Comparison of ENCODE assay signal across 25 cellular contexts in genomic region chr11:46736615-46737014, GRCh38. TPM values are rescaled to one million over a fixed set of nuclear protein-coding genes. Genes with fewer than 3 reads are reported as not detected.
A peak's percentile ranks its signal among the peaks of the same experiment; 100 is the strongest.
DNase-seq lines count a peak whose midpoint lies in the region; ATAC-seq and TF ChIP-seq lines count a peak whose summit lies in the region.
"Had no signal": no experiment of that assay in that cellular context is flagged by ENCODE, and none has a peak within 500 bp of the region (broad histone marks: within the 10 kb centered on the region; RNA-seq: fewer than 3 reads in every experiment).

No MANE protein-coding gene starts in this region.

- H3K36me3 Mint-ChIP-seq in stimulated activated naive B cell treated with anti-CD40 and anti-IgM and Interleukin-4, amounts not matched to agents 10 μg/mL and 1 μg/mL and 100 μg/mL, for 72 hours, result peaks cover 17 to 34% of the 10 kb centered on the region in 2 donors
- H3K36me3 Mint-ChIP-seq in activated CD4-positive, alpha-beta T cell treated with anti-CD3 and anti-CD28 coated beads, Interleukin-2, amount 10 ng/mL, durations not matched to agents 7 days and 5 days (ENCODE audit: low read depth), result peaks cover 6% of the 10 kb centered on the region

- no peaks in the 10 kb centered on the region for H3K4me1 Mint-ChIP-seq in stimulated activated naive B cell treated with anti-CD40 and anti-IgM and Interleukin-4, amounts not matched to agents 10 μg/mL and 1 μg/mL and 100 μg/mL, for 72 hours
- no peaks in the 10 kb centered on the region for H3K4me1 Mint-ChIP-seq in activated CD4-positive, alpha-beta T cell treated with anti-CD3 and anti-CD28 coated beads, Interleukin-2, amount 10 ng/mL, durations not matched to agents 7 days and 5 days
- H3K4me1 Mint-ChIP-seq: CD4-positive, CD25-positive, alpha-beta regulatory T cell; naive B cell had no signal

- H3K9me3 Mint-ChIP-seq in stimulated activated naive B cell treated with anti-CD40 and anti-IgM and Interleukin-4, amounts not matched to agents 10 μg/mL and 1 μg/mL and 100 μg/mL, for 72 hours, result no peaks in the 10 kb centered on the region
- H3K9me3 Mint-ChIP-seq in activated CD4-positive, alpha-beta T cell treated with anti-CD3 and anti-CD28 coated beads, Interleukin-2, amount 10 ng/mL, durations not matched to agents 7 days and 5 days, result no peaks in the 10 kb centered on the region
- H3K9me3 Mint-ChIP-seq: activated CD8-positive, alpha-beta T cell treated with anti-CD3 and anti-CD28 coated beads for 36 hours; naive B cell had no signal

- intact Hi-C loops in Panc1 (cut with micrococcal nuclease; ENCODE audit: unreplicated experiment) (no loop called here), left colon (cut with DNase I, micrococcal nuclease) (no loop called here), ovary (cut with DNase I) (no loop called here), sigmoid colon (cut with DNase I) (no loop called here)

- H3K4me3 Mint-ChIP-seq in stimulated activated naive B cell treated with anti-CD40 and anti-IgM and Interleukin-4, amounts not matched to agents 10 μg/mL and 1 μg/mL and 100 μg/mL, for 72 hours, result no peak overlapping the region
- no peak overlapping the region for H3K4me3 Mint-ChIP-seq in activated CD4-positive, alpha-beta T cell treated with anti-CD3 and anti-CD28 coated beads, Interleukin-2, amount 10 ng/mL, durations not matched to agents 7 days and 5 days
- H3K4me3 Mint-ChIP-seq: activated CD8-positive, alpha-beta T cell treated with anti-CD3 and anti-CD28 coated beads for 36 hours; activated naive CD8-positive, alpha-beta T cell; CD4-positive, CD25-positive, alpha-beta regulatory T cell; naive B cell had no signal

- 44 to 52% (median 50%) methylated on average over 5 of the region's 5 CpGs for WGBS in ovary, 3 donors
- 11 to 47% methylated on average over 5 of the region's 5 CpGs for WGBS in sigmoid colon, 2 donors

- ATAC-seq in Panc1, result peak; percentile 37; the same call in 1 of the 2 replicates
- peak; percentile 73 for ATAC-seq in left colon
- ATAC-seq in stimulated activated naive B cell treated with anti-CD40 and anti-IgM and Interleukin-4, amounts not matched to agents 10 μg/mL and 1 μg/mL and 100 μg/mL, for 72 hours (replicated peaks), result no peak
- ATAC-seq: activated CD8-positive, alpha-beta T cell treated with anti-CD3 and anti-CD28 coated beads for 36 hours had no signal

- POLR2A ChIA-PET in Panc1 (lab: Charles Lee), result no interaction called here
- POLR2A ChIA-PET in activated CD4-positive, alpha-beta T cell treated with anti-CD3 and anti-CD28 coated beads, Interleukin-2, amount 10 ng/mL, durations not matched to agents 7 days and 5 days (lab: Charles Lee), result no interaction called here

- H3K27ac Mint-ChIP-seq in stimulated activated naive B cell treated with anti-CD40 and anti-IgM and Interleukin-4, amounts not matched to agents 10 μg/mL and 1 μg/mL and 100 μg/mL, for 72 hours, result peak overlapping the region; percentile 44
- no peak overlapping the region for H3K27ac Mint-ChIP-seq in activated CD4-positive, alpha-beta T cell treated with anti-CD3 and anti-CD28 coated beads, Interleukin-2, amount 10 ng/mL, durations not matched to agents 7 days and 5 days
- H3K27ac Mint-ChIP-seq: activated CD8-positive, alpha-beta T cell treated with anti-CD3 and anti-CD28 coated beads for 36 hours; activated naive CD8-positive, alpha-beta T cell; CD4-positive, CD25-positive, alpha-beta regulatory T cell had no signal

- H3K27me3 ChIP-seq in Panc1 (ENCODE audit: control insufficient read depth, insufficient read depth, low read length) (no peaks in the 10 kb centered on the region), ovary (no peaks in the 10 kb centered on the region), sigmoid colon (no peaks in the 10 kb centered on the region)
- H3K27me3 ChIP-seq: ascending aorta, MG63, upper lobe of left lung had no signal

- H3K4me1 ChIP-seq in Panc1 (ENCODE audit: control insufficient read depth, insufficient read depth, low read length) (no peaks in the 10 kb centered on the region), ovary (ENCODE audit: insufficient read depth) (peaks cover 1% of the 10 kb centered on the region), sigmoid colon (no peaks in the 10 kb centered on the region)
- H3K4me1 ChIP-seq: ascending aorta, left ventricle myocardium inferior, upper lobe of left lung had no signal

- no TSS peak for BruUV-seq in Panc1 (replicated peaks; lab: Mats Ljungman, UMichigan)

- H3K4me3 ChIP-seq in Panc1 (ENCODE audit: low read depth in 2 of 2, low read length in 2 of 2) (no peak overlapping the region), ovary (no peak overlapping the region), sigmoid colon (no peak overlapping the region)
- H3K4me3 ChIP-seq: ascending aorta, left ventricle myocardium inferior, MG63, SK-N-MC, upper lobe of left lung had no signal

- peak; percentile 35 for DNase-seq in GM04503 (ENCODE audit: low read depth)
- no peak for DNase-seq in Panc1 (ENCODE audit: low read depth, low spot score)
- no peak for DNase-seq in left colon
- DNase-seq in stimulated activated naive B cell treated with anti-CD40 and anti-IgM and Interleukin-4, amounts not matched to agents 10 μg/mL and 1 μg/mL and 100 μg/mL, for 72 hours, result no peak
- DNase-seq in ovary, result no peak
- no peak for DNase-seq in sigmoid colon
- no peak for DNase-seq in activated CD4-positive, alpha-beta T cell treated with anti-CD3 and anti-CD28 coated beads, Interleukin-2, amount 10 ng/mL, durations not matched to agents 7 days and 5 days
- DNase-seq: activated CD4-positive, CD25-positive, alpha-beta regulatory T cell treated with anti-CD3 and anti-CD28 coated beads, Interleukin-2, amount 50 U/mL, for 72 hours; activated CD8-positive, alpha-beta T cell treated with anti-CD3 and anti-CD28 coated beads for 36 hours; CD4-positive, CD25-positive, alpha-beta regulatory T cell; left ventricle myocardium inferior; MG63; naive B cell; NCI-H2081 treated with DMSO at 0.1 percent for 48 hours; NCI-H446; NCI-H774; T-helper 2 cell; upper lobe of left lung had no signal

- H3K36me3 ChIP-seq in Panc1 (ENCODE audit: control insufficient read depth, insufficient read depth, low read length) (no peaks in the 10 kb centered on the region), ovary (no peaks in the 10 kb centered on the region), sigmoid colon (peaks cover 0 to 9% (median 7%) of the 10 kb centered on the region in 4 donors)

- in situ Hi-C loops in Panc1 (cut with HindIII; ENCODE audit: low pct_unique_long_range_greater_than_20kb, low sequenced_read_pairs), result no loop called here

- H3K27ac ChIP-seq in Panc1 (ENCODE audit: low read length) (no peak overlapping the region), ovary (no peak overlapping the region), sigmoid colon (no peak overlapping the region)
- H3K27ac ChIP-seq: left ventricle myocardium inferior, SK-N-MC, upper lobe of left lung had no signal

- TF ChIP-seq EP300 in ovary (IDR thresholded peaks at IDR 0.05) (no peak), sigmoid colon (IDR thresholded peaks at IDR 0.05) (no peak)

- TF ChIP-seq POLR2A in ovary (IDR thresholded peaks at IDR 0.05), result no peak
- TF ChIP-seq POLR2A in sigmoid colon (IDR thresholded peaks at IDR 0.05), result no peak

- TF ChIP-seq CTCF in Panc1 (IDR thresholded peaks at IDR 0.05), result no peak
- TF ChIP-seq CTCF in ovary (IDR thresholded peaks at IDR 0.05), result no peak
- TF ChIP-seq CTCF in sigmoid colon (IDR thresholded peaks at IDR 0.05), result no peak

- CTCF ChIA-PET in Panc1 (lab: Charles Lee), result interaction anchor here (0.6 kb wide), 1 partner anchor 245 kb away, joined by 4 read pairs; no protein-coding TSS in a partner anchor
- CTCF ChIA-PET in activated CD4-positive, alpha-beta T cell treated with anti-CD3 and anti-CD28 coated beads, Interleukin-2, amount 10 ng/mL, durations not matched to agents 7 days and 5 days (lab: Charles Lee), result no interaction called here

- H3K9me3 ChIP-seq in Panc1 (ENCODE audit: control insufficient read depth, insufficient read depth, low read depth, low read length), result no peaks in the 10 kb centered on the region
- no peaks in the 10 kb centered on the region for H3K9me3 ChIP-seq in ovary
- no peaks in the 10 kb centered on the region for H3K9me3 ChIP-seq in sigmoid colon
- H3K9me3 ChIP-seq: ascending aorta, left ventricle myocardium inferior, MG63, upper lobe of left lung had no signal

- H3K27me3 Mint-ChIP-seq in stimulated activated naive B cell treated with anti-CD40 and anti-IgM and Interleukin-4, amounts not matched to agents 10 μg/mL and 1 μg/mL and 100 μg/mL, for 72 hours, result no peaks in the 10 kb centered on the region
- H3K27me3 Mint-ChIP-seq in activated CD4-positive, alpha-beta T cell treated with anti-CD3 and anti-CD28 coated beads, Interleukin-2, amount 10 ng/mL, durations not matched to agents 7 days and 5 days, result no peaks in the 10 kb centered on the region
- H3K27me3 Mint-ChIP-seq: activated CD8-positive, alpha-beta T cell treated with anti-CD3 and anti-CD28 coated beads for 36 hours; activated naive CD8-positive, alpha-beta T cell; CD4-positive, CD25-positive, alpha-beta regulatory T cell; naive B cell had no signal

RNA-seq across cellular contexts. Expression of gene F2, which starts 17.6 kb away (rescaled TPM):
- 0.64 TPM for total RNA-seq in Panc1 (2021; ENCODE audit: unreplicated experiment)
- 0.12 TPM for polyA plus RNA-seq in Panc1 (2012; ENCODE audit: insufficient read length)
- total RNA-seq in left colon, result not detected
- total RNA-seq in ovary, result under 1 TPM in 4 of 7 donors, not detected in 3; 0.12 to 1.00 (median 0.37) TPM
- polyA plus RNA-seq in ovary, result under 1 TPM; 0.10 to 0.30 TPM
- under 1 TPM in 1 of 4 donors, not detected in 3; 0.28 TPM for total RNA-seq in sigmoid colon
- under 1 TPM in 2 of 3 donors, not detected in 1; 0.13 to 0.46 TPM for polyA plus RNA-seq in sigmoid colon
- under 1 TPM in 1 of 2 experiments, not detected in 1; 0.15 TPM for total RNA-seq in activated CD4-positive, alpha-beta T cell treated with anti-CD3 and anti-CD28 coated beads, Interleukin-2, amount 10 ng/mL, durations not matched to agents 7 days and 5 days
- total RNA-seq: activated CD8-positive, alpha-beta T cell treated with anti-CD3 and anti-CD28 coated beads for 36 hours; cardiac septum; CD4-positive, CD25-positive, alpha-beta regulatory T cell; H1; left ventricle myocardium inferior; mesenteric fat pad; subcutaneous adipose tissue had no signal
- polyA plus RNA-seq: CD4-positive, CD25-positive, alpha-beta regulatory T cell had no signal

RNA-seq across cellular contexts. Expression of gene ZNF408, which starts 35.8 kb away (rescaled TPM):
- 19.8 TPM for total RNA-seq in Panc1 (2021; ENCODE audit: unreplicated experiment)
- polyA plus RNA-seq in Panc1 (2012; ENCODE audit: insufficient read length), result 17.0 TPM
- total RNA-seq in left colon, result 10 to 100 TPM; 11.3 to 11.6 TPM
- total RNA-seq in ovary, result 10 to 100 TPM in 1 of 7 donors, 1 to 10 TPM in 6; 4.7 to 11.6 (median 7.8) TPM
- polyA plus RNA-seq in ovary, result 1 to 10 TPM; 1.4 to 8.0 TPM
- 10 to 100 TPM in 2 of 4 donors, 1 to 10 TPM in 2; 4.3 to 12.8 (median 9.2) TPM for total RNA-seq in sigmoid colon
- 10 to 100 TPM in 1 of 3 donors, 1 to 10 TPM in 2; 6.2 to 10.7 (median 8.4) TPM for polyA plus RNA-seq in sigmoid colon
- 10 to 100 TPM; 11.7 to 16.3 TPM for total RNA-seq in activated CD4-positive, alpha-beta T cell treated with anti-CD3 and anti-CD28 coated beads, Interleukin-2, amount 10 ng/mL, durations not matched to agents 7 days and 5 days

RNA-seq across cellular contexts. Expression of gene ARHGAP1, which starts 36.2 kb away (rescaled TPM):
- total RNA-seq in Panc1 (2021; ENCODE audit: unreplicated experiment) (43.5 TPM), left colon (10 to 100 TPM; 77.3 to 78.5 TPM), ovary (10 to 100 TPM; 24.1 to 95.9 (median 74.9) TPM), sigmoid colon (10 to 100 TPM; 37.5 to 78.2 (median 57.3) TPM)
- polyA plus RNA-seq in Panc1 (2012; ENCODE audit: insufficient read length), result 29.5 TPM
- polyA plus RNA-seq in ovary (10 to 100 TPM; 36.2 to 50.7 TPM), sigmoid colon (10 to 100 TPM; 25.0 to 41.2 (median 30.6) TPM)
- total RNA-seq in activated CD4-positive, alpha-beta T cell treated with anti-CD3 and anti-CD28 coated beads, Interleukin-2, amount 10 ng/mL, durations not matched to agents 7 days and 5 days, result 10 to 100 TPM; 83.8 to 88.8 TPM

Comparison
In these comparisons a context has a peak if more than half of its experiments do, and no peak if none do; other contexts are left out.
1. ATAC-seq: peak in Panc1 (single experiment) and left colon (single experiment); none in stimulated activated naive B cell treated with anti-CD40 and anti-IgM and Interleukin-4, amounts not matched to agents 10 μg/mL and 1 μg/mL and 100 μg/mL, for 72 hours (0 of 2).